In genomic region chr2:131488306-131489205, GRCh38 we compare ENCODE assay signal across 1 cellular context.
TF ChIP-seq lines count a peak whose summit lies in the region.

No MANE protein-coding gene starts in this region.

TF ChIP-seq in HEK293, 187 proteins besides CTCF, POLR2A, EP300 and RAD21 (continued from another document):
- TF ChIP-seq ZNF416 (tag by site-specific recombination; IDR thresholded peaks at IDR 0.05) (no peak), REST (tag by site-specific recombination; IDR thresholded peaks at IDR 0.05) (peak; percentile 84), ZSCAN30 (tag by site-specific recombination; IDR thresholded peaks at IDR 0.05) (no peak), ZFP69B (tag by site-specific recombination; IDR thresholded peaks at IDR 0.05) (no peak), ZFP37 (tag by site-specific recombination; IDR thresholded peaks at IDR 0.05) (no peak), ZBTB8A (tag by site-specific recombination; IDR thresholded peaks at IDR 0.05) (no peak)
